20 cellular contexts compared by ENCODE assay signal in genomic region chr9:121863931-121864330, GRCh38.
"Had no signal": no experiment of that assay in that cellular context is flagged by ENCODE, and none has a peak within 500 bp of the region (broad histone marks: within the 10 kb centered on the region; RNA-seq: fewer than 3 reads in every experiment).

No MANE protein-coding gene starts in this region.

- DNase-seq: activated CD4-positive, alpha-beta T cell treated with anti-CD3 and anti-CD28 coated beads, Interleukin-2, amount 50 U/mL, for 1 hour; activated CD8-positive, alpha-beta memory T cell treated with anti-CD3 and anti-CD28 coated beads for 24 hours; activated naive CD4-positive, alpha-beta T cell; activated naive CD8-positive, alpha-beta T cell treated with anti-CD3 and anti-CD28 coated beads, Interleukin-2, amount 10 ng/mL, durations not matched to agents 7 days and 5 days; anterior cingulate cortex; dorsolateral prefrontal cortex; erythroblast; left lung; mammary epithelial cell; mucosa of descending colon; naive thymus-derived CD4-positive, alpha-beta T cell; retina; stimulated activated CD4-positive, alpha-beta T cell treated with anti-CD3 and anti-CD28 coated beads, Interleukin-4, amount 100 ng/mL, for 1 hour; stimulated activated naive CD4-positive, alpha-beta T cell; T1000; tibial artery had no signal

- H3K36me3 Mint-ChIP-seq: activated naive CD8-positive, alpha-beta T cell treated with anti-CD3 and anti-CD28 coated beads, Interleukin-2, amount 10 ng/mL, durations not matched to agents 7 days and 5 days had no signal

- H3K4me1 Mint-ChIP-seq: activated naive CD8-positive, alpha-beta T cell treated with anti-CD3 and anti-CD28 coated beads, Interleukin-2, amount 10 ng/mL, durations not matched to agents 7 days and 5 days; naive thymus-derived CD4-positive, alpha-beta T cell had no signal

- H3K36me3 ChIP-seq: breast epithelium, left lung had no signal

- H3K27ac ChIP-seq: breast epithelium, left lung, tibial artery had no signal

- H3K27ac Mint-ChIP-seq: activated naive CD8-positive, alpha-beta T cell treated with anti-CD3 and anti-CD28 coated beads, Interleukin-2, amount 10 ng/mL, durations not matched to agents 7 days and 5 days; endodermal cell; naive thymus-derived CD4-positive, alpha-beta T cell had no signal

- H3K9me3 Mint-ChIP-seq: activated naive CD8-positive, alpha-beta T cell treated with anti-CD3 and anti-CD28 coated beads, Interleukin-2, amount 10 ng/mL, durations not matched to agents 7 days and 5 days; endodermal cell; naive thymus-derived CD4-positive, alpha-beta T cell had no signal

- H3K9me3 ChIP-seq: breast epithelium, left lung, mucosa of descending colon, tibial artery had no signal

- H3K4me3 ChIP-seq: breast epithelium, dorsolateral prefrontal cortex, left lung, mucosa of descending colon, tibial artery had no signal

- H3K27me3 ChIP-seq: breast epithelium, dorsolateral prefrontal cortex, left lung, tibial artery had no signal

- H3K4me3 Mint-ChIP-seq: activated naive CD8-positive, alpha-beta T cell treated with anti-CD3 and anti-CD28 coated beads, Interleukin-2, amount 10 ng/mL, durations not matched to agents 7 days and 5 days; endodermal cell; naive thymus-derived CD4-positive, alpha-beta T cell had no signal

- FAIRE-seq: keratinocyte had no signal

- ATAC-seq: activated CD4-positive, CD25-positive, alpha-beta regulatory T cell treated with anti-CD3 and anti-CD28 coated beads, Interleukin-2, amount 50 U/mL, for 24 hours; left lung; mucosa of descending colon; naive thymus-derived CD4-positive, alpha-beta T cell had no signal

- H3K4me1 ChIP-seq: left lung had no signal
